8 cellular contexts compared by ENCODE assay signal in the genomic region with DNA sequence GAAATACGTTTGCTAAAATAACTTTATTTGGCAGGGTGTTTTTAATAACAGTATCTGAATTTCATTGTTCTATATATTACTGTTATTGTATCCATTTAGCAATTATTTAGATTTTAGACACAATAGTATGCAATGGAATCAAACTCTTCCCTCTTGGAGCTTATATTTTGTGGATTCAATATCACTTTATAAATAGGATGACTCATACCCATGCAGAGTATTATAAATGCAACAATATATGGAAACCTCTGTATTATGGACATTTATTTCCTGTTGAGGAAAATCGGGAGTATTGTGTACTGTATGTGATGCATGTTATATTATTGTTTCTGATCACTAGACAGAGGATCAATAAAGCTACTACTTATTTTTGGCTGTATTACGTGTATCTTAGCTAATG. TPM values are rescaled to one million over a fixed set of nuclear protein-coding genes. Genes with fewer than 3 reads are reported as not detected.
DNase-seq lines count a peak whose midpoint lies in the region; ATAC-seq and TF ChIP-seq lines count a peak whose summit lies in the region.

No MANE protein-coding gene starts in this region.

- TF ChIP-seq CTCF in AG04449 (IDR thresholded peaks at IDR 0.05; ENCODE audit: insufficient read depth, low read length, missing control alignments) (no peak), MCF 10A (IDR thresholded peaks at IDR 0.05; ENCODE audit: unreplicated experiment) (no peak)

- POLR2A ChIA-PET in AG04449 (lab: Yijun Ruan, JAX) (no interaction called here), MCF 10A (lab: Yijun Ruan, JAX) (interaction anchor here (0.8 to 7.4 kb wide), 13 partner anchors 9 to 422 kb away, joined by 3 to 73 read pairs (median 8); partner anchors contain the start of gene BDNF)

- CTCF ChIA-PET in AG04449 (lab: Yijun Ruan, JAX) (interaction anchor here (1.5 to 1.8 kb wide), 2 partner anchors 11 to 421 kb away, joined by 4 to 5 read pairs; no protein-coding TSS in a partner anchor), MCF 10A (lab: Yijun Ruan, JAX) (interaction anchor here (0.5 to 2.9 kb wide), 5 partner anchors 9 to 410 kb away, joined by 3 to 19 read pairs (median 4); partner anchors contain the start of gene BDNF)

- intact Hi-C loops in MCF 10A (cut with micrococcal nuclease), result loop anchor here (1.0 to 10.0 kb wide), 5 partner anchors 270 to 1216 kb away; no protein-coding TSS in a partner anchor

- no peaks in the 10 kb centered on the region for H3K36me3 Mint-ChIP-seq in MCF 10A (ENCODE audit: insufficient read depth, unreplicated experiment)

- H3K4me3 ChIP-seq in AG04449 (ENCODE audit: low read depth, low read length) (peak overlapping the region; percentile 66), HUES6 (ENCODE audit: low read depth, low read length) (peak overlapping the region; percentile 63), muscle layer of duodenum (ENCODE audit: low read depth in 1 of 2, low read length in 2 of 2) (peak overlapping the region; percentile 80 to 95)

- no peak for ATAC-seq in HG02642 (IDR thresholded peaks at IDR 0.05; ENCODE audit: poor library complexity, unreplicated experiment)

- no peak overlapping the region for H3K9ac ChIP-seq in HUES6 (ENCODE audit: low read length)

- H3K4me1 ChIP-seq in HUES6 (ENCODE audit: control insufficient read depth, insufficient read depth, low read length), result peaks cover 10% of the 10 kb centered on the region
- H3K4me1 ChIP-seq in muscle layer of duodenum (ENCODE audit: control insufficient read depth in 1 of 2, insufficient read depth in 2 of 2, low read length in 2 of 2), result peaks cover 13 to 43% of the 10 kb centered on the region in 2 donors

- H3K27me3 Mint-ChIP-seq in MCF 10A (ENCODE audit: insufficient read depth, unreplicated experiment), result no peaks in the 10 kb centered on the region

- no peak for DNase-seq in AG04449 (ENCODE audit: low read depth, low spot score)
- DNase-seq in MCF 10A (ENCODE audit: unreplicated experiment), result peak; percentile 2
- DNase-seq in globus pallidus (ENCODE audit: low spot score), result no peak
- DNase-seq in GM19238 (ENCODE audit: insufficient read length, low spot score), result no peak
- DNase-seq in SHP77 (lab: John Stamatoyannopoulos, UW), result no peak

- H3K27ac ChIP-seq in HUES6 (ENCODE audit: low read depth, low read length) (peak overlapping the region; percentile 29; the same call in 1 of the 2 replicates), muscle layer of duodenum (ENCODE audit: low read length) (peak overlapping the region; percentile 89)

- H3K36me3 ChIP-seq in HUES6 (ENCODE audit: control insufficient read depth, insufficient read depth, low read length) (peaks cover 2% of the 10 kb centered on the region; the same call in 1 of the 2 replicates), muscle layer of duodenum (ENCODE audit: control insufficient read depth in 1 of 2, insufficient read depth in 2 of 2, low read length in 2 of 2) (peaks cover 0 to 19% of the 10 kb centered on the region in 2 donors)

- H3K9me3 ChIP-seq in HUES6 (ENCODE audit: control insufficient read depth, insufficient read depth, low read depth, low read length) (no peaks in the 10 kb centered on the region), muscle layer of duodenum (ENCODE audit: control insufficient read depth in 1 of 2, low read length in 2 of 2) (no peaks in the 10 kb centered on the region)

- H3K4me3 Mint-ChIP-seq in MCF 10A (ENCODE audit: unreplicated experiment), result peak overlapping the region; percentile 98

- H3K4me1 Mint-ChIP-seq in MCF 10A (ENCODE audit: insufficient read depth, unreplicated experiment), result peaks cover 42% of the 10 kb centered on the region

- BruUV-seq in MCF 10A (replicated peaks; lab: Mats Ljungman, UMichigan), result no TSS peak

- H3K9me3 Mint-ChIP-seq in MCF 10A (ENCODE audit: unreplicated experiment), result no peaks in the 10 kb centered on the region

- H3K27ac Mint-ChIP-seq in MCF 10A (ENCODE audit: low read depth, unreplicated experiment), result peak overlapping the region; percentile 100

- H3K27me3 ChIP-seq in HUES6 (ENCODE audit: control insufficient read depth, insufficient read depth, low read length) (no peaks in the 10 kb centered on the region), muscle layer of duodenum (ENCODE audit: low read depth, low read length) (no peaks in the 10 kb centered on the region)

RNA-seq across cellular contexts. Expression of gene METTL15, which starts 0.7 kb away (rescaled TPM):
- 16.8 and 19.9 TPM in 2 replicates for total RNA-seq in MCF 10A (2022)

RNA-seq across cellular contexts. Expression of gene KIF18A, which starts 1.0 kb away (rescaled TPM):
- total RNA-seq in MCF 10A (2022), result 8.9 and 12.9 TPM in 2 replicates
